In genomic region chr7:96320437-96320836, GRCh38 we compare ENCODE assay signal across 8 cellular contexts. TPM values are rescaled to one million over a fixed set of nuclear protein-coding genes. Genes with fewer than 3 reads are reported as not detected.
DNase-seq lines count a peak whose midpoint lies in the region; ATAC-seq and TF ChIP-seq lines count a peak whose summit lies in the region.

No MANE protein-coding gene starts in this region.

- H3K4me3 ChIP-seq in cardiac muscle cell (peak overlapping the region; percentile 71), liver (ENCODE audit: low read depth in 1 of 3, low read length in 3 of 3) (peak overlapping the region; percentile 90 to 99 (median 90))

- WGBS in liver: 10% methylated on average over 2 of the region's 2 CpGs

- H3K27ac ChIP-seq in cardiac muscle cell (peak overlapping the region; percentile 95), VCaP (peak overlapping the region; percentile 97), liver (ENCODE audit: low read depth in 1 of 2, low read length in 2 of 2) (peak overlapping the region; percentile 99)

- TF ChIP-seq RAD21 in liver (IDR thresholded peaks at IDR 0.05): no peak

- H3K36me3 ChIP-seq in cardiac muscle cell (no peaks in the 10 kb centered on the region), liver (ENCODE audit: control insufficient read depth in 4 of 4, insufficient read depth in 3 of 4, low read depth in 1 of 4, low read length in 3 of 4) (no peaks in the 10 kb centered on the region)

- peak overlapping the region; percentile 89 to 92 for H3K9ac ChIP-seq in liver (ENCODE audit: low read depth in 1 of 2, low read length in 2 of 2)

- H3K9me3 ChIP-seq in cardiac muscle cell (ENCODE audit: low read depth) (no peaks in the 10 kb centered on the region), liver (ENCODE audit: control insufficient read depth in 4 of 4, low read length in 3 of 4) (no peaks in the 10 kb centered on the region)

- intact Hi-C loops in cardiac septum (cut with DNase I): loop anchor here (5.0 kb wide), 3 partner anchors 72 to 387 kb away; partner anchors contain the start of gene SEM1

- no peak for TF ChIP-seq CTCF in cardiac muscle cell (IDR thresholded peaks at IDR 0.05; ENCODE audit: low read depth, low read length)
- no peak for TF ChIP-seq CTCF in VCaP (conservative IDR thresholded peaks at IDR 0.05)
- TF ChIP-seq CTCF in liver (IDR thresholded peaks at IDR 0.05; ENCODE audit: low read depth, low read length, missing input control): no peak

- DNase-seq in cardiac muscle cell (ENCODE audit: low read depth in 1 of 2, low spot score in 1 of 2): peak in 1 of 2 donors; percentile 8
- no peak for DNase-seq in cardiac septum (ENCODE audit: low spot score)
- no peak for DNase-seq in effector CD4-positive, alpha-beta T cell
- no peak for DNase-seq in stimulated activated naive CD4-positive, alpha-beta T cell treated with Interleukin-2 at 50 U/mL for 16 hours (lab: John Stamatoyannopoulos, UW)
- DNase-seq in NCI-H748 treated with DMSO at 0.1 percent for 48 hours (lab: John Stamatoyannopoulos, UW): no peak

- H3K4me1 ChIP-seq in cardiac muscle cell (ENCODE audit: low read depth) (peaks cover 6% of the 10 kb centered on the region), liver (ENCODE audit: control insufficient read depth in 4 of 4, insufficient read depth in 4 of 4, low read length in 3 of 4) (peaks cover 5 to 55% (median 41%) of the 10 kb centered on the region in 4 donors)

- peak; percentile 40 for ATAC-seq in HG03039 (IDR thresholded peaks at IDR 0.05; ENCODE audit: unreplicated experiment)

- no peaks in the 10 kb centered on the region for H3K27me3 ChIP-seq in cardiac muscle cell
- no peaks in the 10 kb centered on the region for H3K27me3 ChIP-seq in liver (ENCODE audit: control insufficient read depth in 4 of 4, insufficient read depth in 4 of 4, low read length in 3 of 4)

TF ChIP-seq in liver, 16 proteins besides CTCF, POLR2A, EP300 and RAD21:
- TF ChIP-seq JUND (IDR thresholded peaks at IDR 0.05) (no peak), REST (IDR thresholded peaks at IDR 0.05) (no peak), HNF4A (conservative IDR thresholded peaks at IDR 0.05) (no peak), HNF4G (IDR thresholded peaks at IDR 0.05) (no peak), EGR1 (IDR thresholded peaks at IDR 0.05; ENCODE audit: low read depth in 2 of 2) (no peak), ATF3 (IDR thresholded peaks at IDR 0.05) (no peak), SP1 (IDR thresholded peaks at IDR 0.05) (no peak), NR2F2 (IDR thresholded peaks at IDR 0.05) (no peak)

RNA-seq across cellular contexts. Expression of gene SLC25A13, which starts 1.5 kb away (rescaled TPM):
- total RNA-seq in cardiac muscle cell (32.0 and 54.5 TPM in 2 replicates), cardiac septum (10.5 TPM), liver (100 to 1,000 TPM in 1 of 2 donors, 10 to 100 TPM in 1; 45.6 to 116 TPM)
- polyA plus RNA-seq in cardiac muscle cell (30.7 and 37.5 TPM in 2 replicates), liver (10 to 100 TPM; 52.4 to 75.4 TPM)
